15 cellular contexts compared by ENCODE assay signal in the genomic region with DNA sequence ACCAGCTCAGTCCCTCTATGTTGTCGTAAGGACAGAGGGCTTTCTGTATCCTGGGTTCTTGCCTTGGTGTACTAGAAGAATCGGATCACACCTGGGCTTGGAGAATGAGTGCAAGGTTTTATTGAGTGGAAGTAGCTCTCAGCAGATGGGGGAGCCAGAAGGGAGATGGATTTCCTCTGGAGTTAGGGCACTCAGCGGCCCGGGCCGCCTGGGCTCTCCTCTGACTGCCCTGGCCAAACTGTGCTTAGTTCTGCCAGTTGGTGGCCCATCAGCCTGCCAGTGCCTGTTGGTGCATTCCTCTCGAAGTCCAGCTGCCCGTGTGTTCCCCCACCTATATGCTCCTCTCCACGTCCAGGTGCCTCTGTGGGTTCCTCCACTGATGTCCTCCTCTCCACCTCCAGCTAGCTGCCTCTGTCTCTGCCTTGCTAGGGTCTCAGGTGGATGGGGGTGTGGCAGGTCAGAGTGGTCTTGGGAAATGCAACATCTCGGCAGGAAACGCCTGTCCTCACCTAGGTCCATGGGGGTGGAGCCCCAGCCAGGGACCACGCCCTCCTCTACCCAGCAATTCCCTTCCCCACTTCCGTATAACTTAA.
DNase-seq lines count a peak whose midpoint lies in the region; ATAC-seq and TF ChIP-seq lines count a peak whose summit lies in the region.
"Had no signal": no experiment of that assay in that cellular context is flagged by ENCODE, and none has a peak within 500 bp of the region (broad histone marks: within the 10 kb centered on the region; RNA-seq: fewer than 3 reads in every experiment).

No MANE protein-coding gene starts in this region.

- H3K36me3 Mint-ChIP-seq in nephron progenitor cell (ENCODE audit: low read depth) = no peaks in the 10 kb centered on the region
- H3K36me3 Mint-ChIP-seq: CD14-positive monocyte; CD4-positive, alpha-beta memory T cell had no signal

- peaks cover 25 to 36% (median 27%) of the 10 kb centered on the region in 10 experiments for H3K4me1 ChIP-seq in BLaER1 treated with 17β-estradiol and CSF1 and Interleukin-3, amounts not matched to agents 10 nM and 100 nM
- H3K4me1 ChIP-seq in RWPE2 (ENCODE audit: insufficient read depth, poor library complexity, severe bottlenecking) = no peaks in the 10 kb centered on the region
- H3K4me1 ChIP-seq: BE2C had no signal

- DNase-seq in RWPE2 (ENCODE audit: low spot score) (peak; percentile 21), nephron progenitor cell (no peak), NCI-H187 treated with DMSO at 0.1 percent for 48 hours (lab: John Stamatoyannopoulos, UW) (no peak)
- DNase-seq: ACHN; BE2C; CD4-positive, alpha-beta memory T cell; DMS153; DMS79; GDM1; GOT3; H9 had no signal

- H3K9me3 ChIP-seq in BLaER1 treated with 17β-estradiol and CSF1 and Interleukin-3, amounts not matched to agents 10 nM and 100 nM (replicated peaks in 1 of 11) = peaks cover 0 to 16% (median 0%) of the 10 kb centered on the region in 11 experiments; a peak in 4 of 22 replicates
- no peaks in the 10 kb centered on the region for H3K9me3 ChIP-seq in RWPE2 (ENCODE audit: severe bottlenecking)
- H3K9me3 ChIP-seq: BE2C had no signal

- ATAC-seq in RWPE2 (ENCODE audit: low read depth) (no peak), GM19455 (IDR thresholded peaks at IDR 0.05; ENCODE audit: unreplicated experiment) (no peak), HG02840 (IDR thresholded peaks at IDR 0.05; ENCODE audit: low FRiP score, unreplicated experiment) (no peak)

- H3K4me1 Mint-ChIP-seq in nephron progenitor cell = no peaks in the 10 kb centered on the region
- H3K4me1 Mint-ChIP-seq: CD4-positive, alpha-beta memory T cell; H9 had no signal

- H3K9me3 Mint-ChIP-seq in nephron progenitor cell = peaks cover 4% of the 10 kb centered on the region
- H3K9me3 Mint-ChIP-seq: CD4-positive, alpha-beta memory T cell; H9 had no signal

- H3K27me3 Mint-ChIP-seq in nephron progenitor cell (ENCODE audit: low read depth, poor library complexity) = peaks cover 4% of the 10 kb centered on the region
- H3K27me3 Mint-ChIP-seq: CD4-positive, alpha-beta memory T cell had no signal

- H3K4me2 ChIP-seq in BLaER1 treated with 17β-estradiol and CSF1 and Interleukin-3, amounts not matched to agents 10 nM and 100 nM = peak overlapping the region; percentile 38 to 74 (median 59); a peak in 21 of 22 replicates

- H4K20me1 ChIP-seq in BLaER1 treated with 17β-estradiol and CSF1 and Interleukin-3, amounts not matched to agents 10 nM and 100 nM = no peaks in the 10 kb centered on the region

- no peak overlapping the region for H3K4me3 Mint-ChIP-seq in nephron progenitor cell
- H3K4me3 Mint-ChIP-seq: CD14-positive monocyte; CD4-positive, alpha-beta memory T cell; H9 had no signal

- no peak for TF ChIP-seq CTCF in RWPE2 (IDR thresholded peaks at IDR 0.05; ENCODE audit: poor library complexity, severe bottlenecking)
- no peak for TF ChIP-seq CTCF in nephron progenitor cell (IDR thresholded peaks at IDR 0.05)

- no peaks in the 10 kb centered on the region for H3K36me3 ChIP-seq in BLaER1 treated with 17β-estradiol and CSF1 and Interleukin-3, amounts not matched to agents 10 nM and 100 nM
- H3K36me3 ChIP-seq in RWPE2 (ENCODE audit: low read depth) = no peaks in the 10 kb centered on the region
- H3K36me3 ChIP-seq: BE2C had no signal

- H3K27ac Mint-ChIP-seq in nephron progenitor cell = peak overlapping the region; percentile 87
- H3K27ac Mint-ChIP-seq: CD14-positive monocyte; CD4-positive, alpha-beta memory T cell; H9 had no signal

- no peak overlapping the region for H3K9ac ChIP-seq in BLaER1 treated with 17β-estradiol and CSF1 and Interleukin-3, amounts not matched to agents 10 nM and 100 nM

- H3K27ac ChIP-seq in BLaER1 treated with 17β-estradiol and CSF1 and Interleukin-3, amounts not matched to agents 10 nM and 100 nM = no peak overlapping the region
- no peak overlapping the region for H3K27ac ChIP-seq in RWPE2 (ENCODE audit: poor library complexity, severe bottlenecking)

- H3K27me3 ChIP-seq in BLaER1 treated with 17β-estradiol and CSF1 and Interleukin-3, amounts not matched to agents 10 nM and 100 nM = no peaks in the 10 kb centered on the region
- H3K27me3 ChIP-seq in RWPE2 (ENCODE audit: insufficient read depth, poor library complexity, severe bottlenecking) = no peaks in the 10 kb centered on the region
- H3K27me3 ChIP-seq: BE2C had no signal

- H3K4me3 ChIP-seq in BLaER1 treated with 17β-estradiol and CSF1 and Interleukin-3, amounts not matched to agents 10 nM and 100 nM = no peak overlapping the region
- H3K4me3 ChIP-seq in RWPE2 (ENCODE audit: severe bottlenecking) = no peak overlapping the region
